ENCODE assay signal across 1 cellular context in genomic region chr1:89363196-89363595, GRCh38.
TF ChIP-seq lines count a peak whose summit lies in the region.

No MANE protein-coding gene starts in this region.

TF ChIP-seq in HepG2, 621 proteins besides CTCF, POLR2A, EP300 and RAD21 (continued from another document):
- TF ChIP-seq AGO1 (IDR thresholded peaks at IDR 0.05; ENCODE audit: low read depth, low read length, poor library complexity, severe bottlenecking) (no peak), ZBTB33 (CRISPR knock-in tag; IDR thresholded peaks at IDR 0.05) (no peak), ZNF317 (CRISPR knock-in tag; IDR thresholded peaks at IDR 0.05) (no peak), REPIN1 (CRISPR knock-in tag; IDR thresholded peaks at IDR 0.05; ENCODE audit: borderline replicate concordance, low read depth) (no peak), GMEB1 (CRISPR knock-in tag; IDR thresholded peaks at IDR 0.05; ENCODE audit: borderline replicate concordance) (no peak), TFAP4 (IDR thresholded peaks at IDR 0.05; ENCODE audit: borderline replicate concordance, low read depth) (no peak), ZSCAN31 (CRISPR knock-in tag; IDR thresholded peaks at IDR 0.05; ENCODE audit: low read depth) (no peak), ZNF598 (CRISPR knock-in tag; IDR thresholded peaks at IDR 0.05; ENCODE audit: borderline replicate concordance) (no peak), ZFP37 (CRISPR knock-in tag; IDR thresholded peaks at IDR 0.05; ENCODE audit: borderline replicate concordance) (no peak), ZNF503 (CRISPR knock-in tag; IDR thresholded peaks at IDR 0.05) (no peak), ZNF572 (CRISPR knock-in tag; IDR thresholded peaks at IDR 0.05) (no peak)
